Comparison of ENCODE assay signal across 19 cellular contexts in the genomic region with DNA sequence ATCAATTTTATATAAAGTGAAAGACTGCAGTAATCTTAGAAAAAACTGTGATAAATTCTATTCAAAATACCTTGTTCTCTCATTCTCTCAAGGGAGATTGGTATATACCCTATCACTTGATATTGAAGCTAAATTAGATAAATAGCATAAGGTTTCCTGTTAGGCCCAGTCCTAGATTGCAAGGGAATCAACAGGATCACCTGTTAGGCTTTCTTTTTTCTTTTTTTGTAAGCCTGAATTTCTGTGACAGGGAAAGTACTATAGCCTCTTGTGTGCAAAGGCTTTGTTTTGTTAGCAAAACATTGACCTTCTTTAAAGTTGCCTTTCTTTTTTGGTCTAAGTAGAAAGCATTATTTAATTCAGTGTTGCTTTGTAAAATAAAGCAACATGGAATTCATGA.
"Had no signal": no experiment of that assay in that cellular context is flagged by ENCODE, and none has a peak within 500 bp of the region (broad histone marks: within the 10 kb centered on the region; RNA-seq: fewer than 3 reads in every experiment).

No MANE protein-coding gene starts in this region.

- DNase-seq: activated CD8-positive, alpha-beta memory T cell treated with anti-CD3 and anti-CD28 coated beads, Interleukin-2, amount 10 ng/mL, durations not matched to agents 7 days and 5 days; activated effector memory CD4-positive, alpha-beta T cell treated with Interleukin-2 at 50 U/mL for 16 hours; activated T-cell treated with anti-CD3 and anti-CD28 coated beads, Interleukin-2, amount 50 U/mL, for 1 hour; central memory CD4-positive, alpha-beta T cell; foreskin keratinocyte; glutamatergic neuron; mesendoderm; ovary; right lobe of liver; stimulated activated CD4-positive, alpha-beta T cell treated with anti-CD3 and anti-CD28 coated beads, Interleukin-4, amount 100 ng/mL, for 4 hours; stimulated activated CD8-positive, alpha-beta memory T cell treated with anti-CD3 and anti-CD28 coated beads, Interleukin-4, amount 100 ng/mL, for 48 hours; stimulated activated naive CD8-positive, alpha-beta T cell treated with anti-CD3 and anti-CD28 coated beads, Interleukin-15, Interleukin-2, amounts not matched to agents 100 U/mL and 50 U/mL, for 24 hours; T-helper 9 cell had no signal

- H3K36me3 ChIP-seq: ovary, right lobe of liver had no signal

- H3K27ac ChIP-seq: coronary artery, foreskin keratinocyte, ovary, right lobe of liver had no signal

- H3K4me3 Mint-ChIP-seq: activated CD8-positive, alpha-beta memory T cell treated with anti-CD3 and anti-CD28 coated beads, Interleukin-2, amount 10 ng/mL, durations not matched to agents 7 days and 5 days; brain; neural crest cell; type B pancreatic cell had no signal

- H3K27me3 Mint-ChIP-seq: activated CD8-positive, alpha-beta memory T cell treated with anti-CD3 and anti-CD28 coated beads, Interleukin-2, amount 10 ng/mL, durations not matched to agents 7 days and 5 days; brain; type B pancreatic cell had no signal

- H3K9me3 ChIP-seq: ovary, right lobe of liver had no signal

- H3K27me3 ChIP-seq: foreskin keratinocyte, ovary, right lobe of liver had no signal

- H3K9me3 Mint-ChIP-seq: activated naive CD4-positive, alpha-beta T cell treated with anti-CD3 and anti-CD28 coated beads, Interleukin-2, amount 50 U/mL, for 72 hours; brain; neural crest cell; type B pancreatic cell had no signal

- ATAC-seq: activated CD8-positive, alpha-beta memory T cell treated with anti-CD3 and anti-CD28 coated beads, Interleukin-2, amount 10 ng/mL, durations not matched to agents 7 days and 5 days; activated naive CD4-positive, alpha-beta T cell treated with anti-CD3 and anti-CD28 coated beads, Interleukin-2, amount 50 U/mL, for 72 hours; foreskin keratinocyte; right lobe of liver had no signal

- H3K27ac Mint-ChIP-seq: activated CD8-positive, alpha-beta memory T cell treated with anti-CD3 and anti-CD28 coated beads, Interleukin-2, amount 10 ng/mL, durations not matched to agents 7 days and 5 days; brain; type B pancreatic cell had no signal

- H3K4me3 ChIP-seq: coronary artery, ovary, right lobe of liver, smooth muscle cell had no signal
